Comparison of ENCODE assay signal across 8 cellular contexts in the genomic region with DNA sequence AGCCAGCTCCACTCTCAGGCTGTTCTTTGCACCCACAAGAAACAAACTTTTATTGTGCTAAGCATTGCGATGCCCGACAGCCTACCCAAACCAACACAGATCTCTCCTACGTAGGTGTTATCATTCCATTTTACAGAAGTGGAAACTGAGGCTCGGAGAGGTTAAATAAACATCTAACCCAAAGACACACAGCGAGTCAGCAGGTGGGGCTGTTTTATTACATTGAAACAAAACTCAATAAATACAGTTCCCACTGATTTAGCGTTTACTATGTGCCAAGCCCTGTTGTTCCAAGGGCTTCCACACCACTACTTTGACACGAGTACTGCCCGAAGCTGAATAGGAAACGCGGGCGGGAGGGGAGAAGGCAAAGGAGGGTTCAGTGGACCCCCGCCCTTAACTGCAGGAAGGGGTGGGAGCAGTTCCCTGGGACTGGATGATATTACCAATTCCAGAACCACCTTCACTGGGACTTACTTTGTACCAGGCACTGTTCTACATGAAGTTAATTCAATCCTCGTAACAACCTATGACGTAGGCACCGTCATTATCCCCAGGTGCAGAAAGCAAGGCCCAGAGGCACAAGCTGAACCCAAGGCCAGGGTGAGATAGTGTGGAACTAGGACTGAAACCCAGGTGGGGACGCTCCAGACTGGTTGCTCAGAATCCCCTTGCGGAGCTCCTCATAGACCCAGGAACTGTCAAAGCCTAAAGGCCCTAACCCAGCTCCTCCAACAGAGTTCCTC. TPM values are rescaled to one million over a fixed set of nuclear protein-coding genes. Genes with fewer than 3 reads are reported as not detected.
A peak's percentile ranks its signal among the peaks of the same experiment; 100 is the strongest.
DNase-seq lines count a peak whose midpoint lies in the region; ATAC-seq and TF ChIP-seq lines count a peak whose summit lies in the region.

No MANE protein-coding gene starts in this region.

- DNase-seq in NOMO-1 treated with DMSO at 0.1 percent for 48 hours (lab: John Stamatoyannopoulos, UW; ENCODE audit: unreplicated experiment) (peak; percentile 9), NOMO-1 (lab: John Stamatoyannopoulos, UW; ENCODE audit: unreplicated experiment in 2 of 2) (no peak), colonic mucosa (no peak), mesothelial cell of epicardium (ENCODE audit: low spot score in 2 of 2, unreplicated experiment in 2 of 2) (no peak), transverse colon (no peak), activated gamma-delta T cell (lab: John Stamatoyannopoulos, UW) (no peak), 8988T (no peak)

- WGBS in transverse colon (ENCODE audit: low coverage in 1 of 2), 2 donors: 42 to 62% methylated on average over 10 to 17 of the region's 17 CpGs

- TF ChIP-seq POLR2A in transverse colon (IDR thresholded peaks at IDR 0.05): no peak

- in situ Hi-C loops in transverse colon (cut with MboI; ENCODE audit: low pct_ligation_motif_present in 1 of 4, low pct_unique_long_range_greater_than_20kb in 1 of 4, low sequenced_read_pairs in 3 of 4): loop anchor here in 2 of 4 donors (25.0 kb wide), 1 partner anchor 316 kb away; no protein-coding TSS in a partner anchor

- H3K4me1 ChIP-seq in colonic mucosa (peaks cover 9% of the 10 kb centered on the region), transverse colon (peaks cover 28 to 40% (median 35%) of the 10 kb centered on the region in 4 donors)

- H3K27ac ChIP-seq in colonic mucosa: peak overlapping the region; percentile 55
- peak overlapping the region; percentile 77 to 91 (median 85) for H3K27ac ChIP-seq in transverse colon

- H3K27me3 ChIP-seq in colonic mucosa (no peaks in the 10 kb centered on the region), transverse colon (no peaks in the 10 kb centered on the region)

- no peak overlapping the region for H3K4me3 Mint-ChIP-seq in mesothelial cell of epicardium

- H3K9ac ChIP-seq in colonic mucosa (ENCODE audit: low read depth in 2 of 2, low read length in 2 of 2): no peak overlapping the region

- no peaks in the 10 kb centered on the region for H3K27me3 Mint-ChIP-seq in mesothelial cell of epicardium (ENCODE audit: low read depth)

- H3K9me3 ChIP-seq in colonic mucosa (no peaks in the 10 kb centered on the region), transverse colon (no peaks in the 10 kb centered on the region)

- ATAC-seq in HG03025 (IDR thresholded peaks at IDR 0.05; ENCODE audit: low FRiP score, unreplicated experiment): no peak

- peaks cover 3% of the 10 kb centered on the region for H3K9me3 Mint-ChIP-seq in mesothelial cell of epicardium

- H3K4me3 ChIP-seq in colonic mucosa (no peak overlapping the region), transverse colon (no peak overlapping the region)

- H3K36me3 ChIP-seq in colonic mucosa (no peaks in the 10 kb centered on the region), transverse colon (no peaks in the 10 kb centered on the region)

- H3K27ac Mint-ChIP-seq in mesothelial cell of epicardium: peak overlapping the region; percentile 89

- H3K36me3 Mint-ChIP-seq in mesothelial cell of epicardium: peaks cover 4% of the 10 kb centered on the region

- no peak for TF ChIP-seq CTCF in colonic mucosa (IDR thresholded peaks at IDR 0.05)
- no peak for TF ChIP-seq CTCF in mesothelial cell of epicardium (IDR thresholded peaks at IDR 0.05; ENCODE audit: unreplicated experiment)
- peak in 4 of 5 experiments; percentile 14 to 46 (median 26) for TF ChIP-seq CTCF in transverse colon (IDR thresholded peaks at IDR 0.05)

- H3K4me1 Mint-ChIP-seq in mesothelial cell of epicardium: peaks cover 42% of the 10 kb centered on the region

- TF ChIP-seq EP300 in transverse colon (IDR thresholded peaks at IDR 0.05; ENCODE audit: low read depth): no peak

- intact Hi-C loops in colonic mucosa (cut with DNase I) (no loop called here), transverse colon (cut with DNase I; ENCODE audit: low total_unique reads) (loop anchor here (1.0 kb wide), 1 partner anchor 27 kb away; no protein-coding TSS in a partner anchor)

RNA-seq across cellular contexts. Expression of a gene that starts 19.3 kb away (rescaled TPM):
- total RNA-seq in colonic mucosa (10 to 100 TPM in 1 of 2 donors, 1 to 10 TPM in 1; 7.9 to 13.0 TPM), mesothelial cell of epicardium (10.7 to 11.5 TPM (median 11.5 TPM) in 3 replicates), transverse colon (1 to 10 TPM; 3.8 to 6.0 (median 4.8) TPM)

RNA-seq across cellular contexts. Expression of a gene that starts 34.8 kb away (rescaled TPM):
- total RNA-seq in colonic mucosa: 10 to 100 TPM in 1 of 2 donors, 1 to 10 TPM in 1; 5.6 to 14.0 TPM
- 7.8 to 10.4 TPM (median 9.1 TPM) in 3 replicates for total RNA-seq in mesothelial cell of epicardium
- total RNA-seq in transverse colon: 100 to 1,000 TPM in 1 of 4 donors, 10 to 100 TPM in 2, 1 to 10 TPM in 1; 5.0 to 145 (median 13.6) TPM

Comparison
In these comparisons a context has a peak if more than half of its experiments do, and no peak if none do; other contexts are left out.
1. CTCF ChIP-seq: peak in transverse colon (4 of 5); none in colonic mucosa (single experiment) and mesothelial cell of epicardium (single experiment).